15 cellular contexts compared by ENCODE assay signal in the genomic region with DNA sequence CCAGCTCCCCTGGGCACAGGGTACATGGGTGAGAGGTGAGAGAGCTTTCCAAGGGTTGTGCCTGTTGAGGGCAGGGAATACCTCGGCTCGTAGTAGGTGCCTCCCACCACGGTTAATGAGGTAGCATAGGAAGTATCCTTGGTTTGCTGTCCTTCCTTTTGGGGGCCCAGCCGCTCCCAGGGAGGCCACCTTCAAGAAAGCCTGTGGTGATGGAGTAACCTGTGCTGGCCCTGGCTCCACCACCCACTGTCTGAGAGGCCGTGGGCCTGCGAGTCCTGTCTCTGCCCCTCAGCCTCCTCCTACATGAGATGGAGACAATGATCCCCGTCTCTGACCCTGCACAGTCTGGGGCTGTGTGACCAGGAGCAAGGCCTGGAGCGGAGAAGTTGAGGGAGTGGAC. TPM values are rescaled to one million over a fixed set of nuclear protein-coding genes. Genes with fewer than 3 reads are reported as not detected.
A peak's percentile ranks its signal among the peaks of the same experiment; 100 is the strongest.
DNase-seq lines count a peak whose midpoint lies in the region; ATAC-seq and TF ChIP-seq lines count a peak whose summit lies in the region.
"Had no signal": no experiment of that assay in that cellular context is flagged by ENCODE, and none has a peak within 500 bp of the region (broad histone marks: within the 10 kb centered on the region; RNA-seq: fewer than 3 reads in every experiment).

No MANE protein-coding gene starts in this region.

- peaks cover 15% of the 10 kb centered on the region; the same call in 1 of the 2 replicates for H4K20me1 ChIP-seq in BLaER1
- peaks cover 0 to 50% (median 21%) of the 10 kb centered on the region in 11 experiments; a peak in 13 of 22 replicates for H4K20me1 ChIP-seq in BLaER1 treated with 17β-estradiol and CSF1 and Interleukin-3, amounts not matched to agents 10 nM and 100 nM

- H3K9me3 ChIP-seq in BLaER1 (0 out of 2 replicates have a peak, but pooled peaks cover 3% of the 10 kb centered on the region), neuronal stem cell (replicated peaks in 1 of 2; ENCODE audit: control insufficient read depth in 2 of 2, insufficient read depth in 1 of 2, low read depth in 1 of 2, low read length in 2 of 2) (no peaks in the 10 kb centered on the region)
- 0 out of 22 replicates have a peak, but pooled peaks cover 0 to under 1% (median 0%) of the 10 kb centered on the region in 11 experiments for H3K9me3 ChIP-seq in BLaER1 treated with 17β-estradiol and CSF1 and Interleukin-3, amounts not matched to agents 10 nM and 100 nM (replicated peaks in 1 of 11)

- no peak overlapping the region for H3K4ac ChIP-seq in neuronal stem cell (ENCODE audit: low read length)

- peak overlapping the region; percentile 6 for H3K23ac ChIP-seq in neuronal stem cell (ENCODE audit: low read depth, low read length, poor library complexity)

- H3K36me3 ChIP-seq in BLaER1 (peaks cover 94% of the 10 kb centered on the region), neuronal stem cell (replicated peaks in 1 of 2; ENCODE audit: control insufficient read depth in 2 of 2, insufficient read depth in 2 of 2, low read length in 2 of 2) (peaks cover 0 to 2% of the 10 kb centered on the region in 2 donors)
- H3K36me3 ChIP-seq in BLaER1 treated with 17β-estradiol and CSF1 and Interleukin-3, amounts not matched to agents 10 nM and 100 nM, result peaks cover 50 to 100% (median 92%) of the 10 kb centered on the region in 11 experiments

- H3K79me1 ChIP-seq in neuronal stem cell (ENCODE audit: low read depth, low read length), result no peaks in the 10 kb centered on the region

- H2BK120ac ChIP-seq in neuronal stem cell (ENCODE audit: low read depth, low read length), result no peak overlapping the region

- H3K4me3 ChIP-seq in BLaER1 (0 out of 2 replicates have a peak overlapping the region, but pooled peaks have one; percentile 6), neuronal stem cell (ENCODE audit: low read length in 2 of 2) (no peak overlapping the region)
- no peak overlapping the region; a peak in 1 of 20 replicates for H3K4me3 ChIP-seq in BLaER1 treated with 17β-estradiol and CSF1 and Interleukin-3, amounts not matched to agents 10 nM and 100 nM
- H3K4me3 ChIP-seq: GM23248 had no signal

- no peak overlapping the region for H2BK12ac ChIP-seq in neuronal stem cell (ENCODE audit: low read length)

- peak overlapping the region; percentile 82 for H3K4me2 ChIP-seq in BLaER1
- H3K4me2 ChIP-seq in BLaER1 treated with 17β-estradiol and CSF1 and Interleukin-3, amounts not matched to agents 10 nM and 100 nM, result peak overlapping the region in 9 of 11 experiments; percentile 5 to 87 (median 76); a peak in 17 of 22 replicates
- no peak overlapping the region for H3K4me2 ChIP-seq in neuronal stem cell (ENCODE audit: insufficient read depth, low read length, poor library complexity, severe bottlenecking)

- no peak overlapping the region for H3K27ac Mint-ChIP-seq in Calu3 (ENCODE audit: unreplicated experiment)
- H3K27ac Mint-ChIP-seq: CD4-positive, alpha-beta T cell; CD8-positive, alpha-beta memory T cell had no signal

- H3K18ac ChIP-seq in neuronal stem cell (ENCODE audit: low read length), result no peak overlapping the region

- intact Hi-C loops in Calu3 (cut with micrococcal nuclease; ENCODE audit: unreplicated experiment), result no loop called here

- H3K27me3 ChIP-seq in BLaER1 (no peaks in the 10 kb centered on the region), neuronal stem cell (ENCODE audit: control insufficient read depth in 3 of 3, insufficient read depth in 3 of 3, low read depth in 1 of 3, low read length in 3 of 3) (no peaks in the 10 kb centered on the region)
- no peaks in the 10 kb centered on the region for H3K27me3 ChIP-seq in BLaER1 treated with 17β-estradiol and CSF1 and Interleukin-3, amounts not matched to agents 10 nM and 100 nM

- H3K27me3 Mint-ChIP-seq in Calu3 (ENCODE audit: unreplicated experiment), result no peaks in the 10 kb centered on the region

- no peak overlapping the region for H3K14ac ChIP-seq in neuronal stem cell (ENCODE audit: low read length)

- no peak overlapping the region for H3K4me3 Mint-ChIP-seq in Calu3 (ENCODE audit: low read depth, unreplicated experiment)
- H3K4me3 Mint-ChIP-seq: CD14-positive monocyte; CD4-positive, alpha-beta T cell; CD8-positive, alpha-beta memory T cell had no signal

- no peak overlapping the region for H2BK5ac ChIP-seq in neuronal stem cell (ENCODE audit: low read length)

- H3K36me3 Mint-ChIP-seq in Calu3 (ENCODE audit: insufficient read depth, unreplicated experiment), result no peaks in the 10 kb centered on the region
- H3K36me3 Mint-ChIP-seq: CD14-positive monocyte; CD8-positive, alpha-beta memory T cell had no signal

- ATAC-seq in GM18861 (IDR thresholded peaks at IDR 0.05; ENCODE audit: unreplicated experiment), result no peak

- H3K4me1 Mint-ChIP-seq in Calu3 (ENCODE audit: low read depth, unreplicated experiment), result no peaks in the 10 kb centered on the region
- H3K4me1 Mint-ChIP-seq: CD14-positive monocyte; CD8-positive, alpha-beta memory T cell had no signal

- no peaks in the 10 kb centered on the region for H3K9me3 Mint-ChIP-seq in Calu3 (ENCODE audit: low read depth, unreplicated experiment)
- H3K9me3 Mint-ChIP-seq: CD4-positive, alpha-beta T cell had no signal

- no peak overlapping the region for H4K8ac ChIP-seq in neuronal stem cell (ENCODE audit: low read depth, low read length)

- CTCF ChIA-PET in Calu3 (lab: Charles Lee), result no interaction called here

- DNase-seq in neuronal stem cell (ENCODE audit: low spot score) (no peak), Calu3 (no peak)
- DNase-seq in effector CD4-positive, alpha-beta T cell, result no peak
- DNase-seq: CD4-positive, alpha-beta T cell; CD8-positive, alpha-beta memory T cell; DMS53; DMS79 treated with DMSO at 0.1 percent for 48 hours; GF-D8; GM23248; H7; HCEC 1CT had no signal

- no peak overlapping the region for H2AK5ac ChIP-seq in neuronal stem cell (ENCODE audit: low read depth, low read length)

- peak overlapping the region; percentile 49 for H3K9ac ChIP-seq in BLaER1
- H3K9ac ChIP-seq in BLaER1 treated with 17β-estradiol and CSF1 and Interleukin-3, amounts not matched to agents 10 nM and 100 nM, result peak overlapping the region in 4 of 11 experiments; percentile 19 to 37 (median 21); a peak in 5 of 22 replicates
- H3K9ac ChIP-seq in neuronal stem cell (ENCODE audit: low read depth, low read length, poor library complexity), result no peak overlapping the region
- H3K9ac ChIP-seq: GM23248 had no signal

- peak overlapping the region; percentile 76 for H3K27ac ChIP-seq in BLaER1
- H3K27ac ChIP-seq in BLaER1 treated with 17β-estradiol and CSF1 and Interleukin-3, amounts not matched to agents 10 nM and 100 nM, result peak overlapping the region in 4 of 11 experiments; percentile 10 to 39 (median 22); a peak in 8 of 22 replicates
- H3K27ac ChIP-seq in neuronal stem cell (replicated peaks; ENCODE audit: low read length), result no peak overlapping the region
- H3K27ac ChIP-seq: GM23248 had no signal

- BruUV-seq in Calu3 (replicated peaks; lab: Mats Ljungman, UMichigan), result no TSS peak

- no peak overlapping the region for H4K91ac ChIP-seq in neuronal stem cell (ENCODE audit: low read depth, low read length, poor library complexity)

- no peak overlapping the region for H2BK15ac ChIP-seq in neuronal stem cell (ENCODE audit: low read length)

- H3K4me1 ChIP-seq in BLaER1 (peaks cover 57% of the 10 kb centered on the region), neuronal stem cell (ENCODE audit: control insufficient read depth in 2 of 2, insufficient read depth in 1 of 2, low read depth in 1 of 2, low read length in 2 of 2) (no peaks in the 10 kb centered on the region)
- H3K4me1 ChIP-seq in BLaER1 treated with 17β-estradiol and CSF1 and Interleukin-3, amounts not matched to agents 10 nM and 100 nM, result peaks cover 0 to 60% (median 45%) of the 10 kb centered on the region in 10 experiments; a peak in 18 of 20 replicates

- no peak overlapping the region for H2AFZ ChIP-seq in neuronal stem cell (ENCODE audit: low read length)
- H2AFZ ChIP-seq: GM23248 had no signal

- no peak for TF ChIP-seq CTCF in Calu3 (IDR thresholded peaks at IDR 0.05; ENCODE audit: unreplicated experiment)

- no CpG with 5 or more reads among the region's 8 CpGs for WGBS in neuronal stem cell (ENCODE audit: extremely low coverage in 2 of 2, insufficient read length in 2 of 2, insufficient replicate concordance in 1 of 2), 2 donors

RNA-seq across cellular contexts. Expression of gene COL27A1, which starts 40.8 kb away (rescaled TPM):
- 11.1 TPM for polyA plus RNA-seq in neuronal stem cell (2013, experiment 1 of 2)
- 11.1 TPM for polyA plus RNA-seq in neuronal stem cell (2013, experiment 2 of 2)
- total RNA-seq in Calu3 (2022), result 20.1 and 21.4 TPM in 2 replicates
- polyA plus RNA-seq: CD14-positive monocyte; CD8-positive, alpha-beta memory T cell had no signal
